ENCODE assay signal across 6 cellular contexts in genomic region chr18:67354692-67355091, GRCh38.
"Had no signal": no experiment of that assay in that cellular context is flagged by ENCODE, and none has a peak within 500 bp of the region (broad histone marks: within the 10 kb centered on the region; RNA-seq: fewer than 3 reads in every experiment).

No MANE protein-coding gene starts in this region.

- H3K27ac Mint-ChIP-seq: IgD-negative memory B cell had no signal

- H3K27me3 Mint-ChIP-seq: IgD-negative memory B cell had no signal

- H3K4me2 ChIP-seq: KMS-11 had no signal

- H3K4me3 Mint-ChIP-seq: IgD-negative memory B cell had no signal

- H3K9ac ChIP-seq: KMS-11 had no signal

- H3K4me1 Mint-ChIP-seq: IgD-negative memory B cell had no signal

- H3K36me3 Mint-ChIP-seq: IgD-negative memory B cell had no signal

- H3K27ac ChIP-seq: HL-60, KMS-11 had no signal

- FAIRE-seq: HTR-8/SVneo had no signal

- DNase-seq: KBM-7, KG1 had no signal
